In the genomic region with DNA sequence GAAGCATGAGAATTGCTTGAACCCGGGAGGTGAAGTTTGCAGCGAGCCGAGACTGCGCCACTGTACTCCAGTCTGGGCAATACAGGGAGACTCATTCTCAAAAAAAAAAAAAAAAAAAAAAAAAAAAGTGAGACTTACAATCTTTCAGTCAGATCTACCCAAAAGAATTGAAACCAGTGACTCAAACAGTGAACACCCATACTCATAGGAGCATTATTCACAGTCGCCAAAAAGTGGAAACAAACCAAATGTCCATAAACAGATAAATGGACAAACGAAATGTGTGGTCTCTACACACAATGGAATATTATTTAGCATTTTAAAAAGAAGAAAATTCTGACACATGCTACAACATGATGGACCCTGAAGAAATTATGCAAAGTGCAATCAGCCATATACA, we compare ENCODE assay signal across 24 cellular contexts. TPM values are rescaled to one million over a fixed set of nuclear protein-coding genes. Genes with fewer than 3 reads are reported as not detected.
A peak's percentile ranks its signal among the peaks of the same experiment; 100 is the strongest.
DNase-seq lines count a peak whose midpoint lies in the region; ATAC-seq, FAIRE-seq and TF ChIP-seq lines count a peak whose summit lies in the region.
"Had no signal": no experiment of that assay in that cellular context is flagged by ENCODE, and none has a peak within 500 bp of the region (broad histone marks: within the 10 kb centered on the region; RNA-seq: fewer than 3 reads in every experiment).

No MANE protein-coding gene starts in this region.

- no peak for TF ChIP-seq RAD21 in GM12878 (IDR thresholded peaks at IDR 0.05; ENCODE audit: insufficient read depth, low read depth, low read length)

- no peaks in the 10 kb centered on the region for H3K36me3 Mint-ChIP-seq in activated CD4-positive, alpha-beta T cell treated with anti-CD3 and anti-CD28 coated beads for 36 hours (ENCODE audit: low read depth)
- H3K36me3 Mint-ChIP-seq in activated CD4-positive, alpha-beta T cell treated with anti-CD3 and anti-CD28 coated beads, Interleukin-2, amount 10 ng/mL, durations not matched to agents 24 days and 14 days (ENCODE audit: low read depth) = no peaks in the 10 kb centered on the region
- H3K36me3 Mint-ChIP-seq in Calu3 (ENCODE audit: insufficient read depth, unreplicated experiment) = no peaks in the 10 kb centered on the region
- H3K36me3 Mint-ChIP-seq: activated CD8-positive, alpha-beta memory T cell treated with anti-CD3 and anti-CD28 coated beads, Interleukin-2, amount 10 ng/mL, durations not matched to agents 7 days and 5 days; naive B cell had no signal

- no peak for TF ChIP-seq POLR2A in GM12878 (IDR thresholded peaks at IDR 0.05; ENCODE audit: low read depth, low read length)

- no peak overlapping the region for H3K27ac ChIP-seq in GM12878 (ENCODE audit: control insufficient read depth, insufficient read depth)
- H3K27ac ChIP-seq: dorsolateral prefrontal cortex, RWPE1, upper lobe of left lung had no signal

- H3K27ac Mint-ChIP-seq in activated CD4-positive, alpha-beta T cell treated with anti-CD3 and anti-CD28 coated beads for 36 hours = no peak overlapping the region
- H3K27ac Mint-ChIP-seq in activated CD4-positive, alpha-beta T cell treated with anti-CD3 and anti-CD28 coated beads, Interleukin-2, amount 10 ng/mL, durations not matched to agents 24 days and 14 days = no peak overlapping the region
- H3K27ac Mint-ChIP-seq in Calu3 (ENCODE audit: unreplicated experiment) = no peak overlapping the region
- H3K27ac Mint-ChIP-seq: activated CD4-positive, alpha-beta T cell treated with anti-CD3 and anti-CD28 coated beads, Interleukin-2, amount 10 ng/mL, durations not matched to agents 7 days and 5 days; activated CD8-positive, alpha-beta memory T cell treated with anti-CD3 and anti-CD28 coated beads, Interleukin-2, amount 10 ng/mL, durations not matched to agents 7 days and 5 days; CD4-positive, alpha-beta T cell; T-helper 1 cell treated with Interleukin-12 subunit alpha and Interleukin-12 subunit beta and Interleukin-4 antibody, amounts not matched to agents 30 μg/mL and 1 μg/mL, for 36 hours had no signal

- no peak overlapping the region for H2AFZ ChIP-seq in GM12878 (ENCODE audit: control insufficient read depth, low read depth, low read length)

- SMC1A ChIA-PET in GM12878 (lab: Charles Lee; ENCODE audit: uncharacterized antibody, unreplicated experiment) = interaction anchor here (0.7 to 6.3 kb wide), 5 partner anchors 13 to 141 kb away, joined by 3 to 59 read pairs (median 3); no protein-coding TSS in a partner anchor

- TF ChIP-seq CTCF in GM12878 (IDR thresholded peaks at IDR 0.05 in 2 of 3, conservative IDR thresholded peaks at IDR 0.05 in 1 of 3; ENCODE audit: control insufficient read depth in 2 of 3, extremely low read depth in 1 of 3, insufficient read depth in 1 of 3, low read depth in 3 of 3, low read length in 3 of 3) (no peak), Calu3 (IDR thresholded peaks at IDR 0.05; ENCODE audit: unreplicated experiment) (no peak)

- no peaks in the 10 kb centered on the region for H3K9me3 Mint-ChIP-seq in activated CD4-positive, alpha-beta T cell treated with anti-CD3 and anti-CD28 coated beads for 36 hours (ENCODE audit: low read depth)
- no peaks in the 10 kb centered on the region for H3K9me3 Mint-ChIP-seq in activated CD4-positive, alpha-beta T cell treated with anti-CD3 and anti-CD28 coated beads, Interleukin-2, amount 10 ng/mL, durations not matched to agents 24 days and 14 days
- H3K9me3 Mint-ChIP-seq in Calu3 (ENCODE audit: low read depth, unreplicated experiment) = peaks cover 2% of the 10 kb centered on the region
- H3K9me3 Mint-ChIP-seq: activated CD4-positive, alpha-beta T cell treated with anti-CD3 and anti-CD28 coated beads, Interleukin-2, amount 10 ng/mL, durations not matched to agents 7 days and 5 days; CD4-positive, alpha-beta T cell; T-helper 1 cell treated with Interleukin-12 subunit alpha and Interleukin-12 subunit beta and Interleukin-4 antibody, amounts not matched to agents 30 μg/mL and 1 μg/mL, for 36 hours had no signal

- intact Hi-C loops in activated CD4-positive, alpha-beta T cell treated with anti-CD3 and anti-CD28 coated beads for 36 hours (cut with DNase I, micrococcal nuclease) = no loop called here
- intact Hi-C loops in activated CD4-positive, alpha-beta T cell treated with anti-CD3 and anti-CD28 coated beads, Interleukin-2, amount 10 ng/mL, durations not matched to agents 24 days and 14 days (cut with micrococcal nuclease) = no loop called here
- intact Hi-C loops in GM12878 (cut with micrococcal nuclease; ENCODE audit: unreplicated experiment) = loop anchor here (5.0 kb wide), 2 partner anchors 111 to 214 kb away; partner anchors contain the start of gene SCNN1G
- intact Hi-C loops in Calu3 (cut with micrococcal nuclease; ENCODE audit: unreplicated experiment) = no loop called here

- TF ChIP-seq EP300 in GM12878 (IDR thresholded peaks at IDR 0.05; ENCODE audit: borderline replicate concordance in 1 of 2, control insufficient read depth in 1 of 2, low read depth in 2 of 2, low read length in 2 of 2) = peak; percentile 86 to 93

- POLR2A ChIA-PET in activated CD4-positive, alpha-beta T cell treated with anti-CD3 and anti-CD28 coated beads for 36 hours (lab: Charles Lee) = no interaction called here
- POLR2A ChIA-PET in GM12878 (lab: Charles Lee) = interaction anchor here (1.2 kb wide), 1 partner anchor 44 kb away, joined by 3 read pairs; no protein-coding TSS in a partner anchor

- H3K4me3 ChIP-seq in GM12878 = 0 out of 2 replicates have a peak overlapping the region, but pooled peaks have one; percentile 15
- H3K4me3 ChIP-seq: dorsolateral prefrontal cortex, upper lobe of left lung had no signal

- no TSS peak for BruUV-seq in GM12878 (replicated peaks; lab: Mats Ljungman, UMichigan)
- BruUV-seq in Calu3 (replicated peaks; lab: Mats Ljungman, UMichigan) = no TSS peak

- no peaks in the 10 kb centered on the region for H3K79me2 ChIP-seq in GM12878 (ENCODE audit: control insufficient read depth, insufficient read depth, low read length)

- H3K36me3 ChIP-seq in GM12878 (ENCODE audit: control insufficient read depth in 2 of 2, insufficient read depth in 2 of 2, low read length in 1 of 2) = no peaks in the 10 kb centered on the region
- H3K36me3 ChIP-seq: upper lobe of left lung had no signal

- no peaks in the 10 kb centered on the region for H3K27me3 ChIP-seq in GM12878 (replicated peaks in 1 of 2; ENCODE audit: control insufficient read depth in 2 of 2, insufficient read depth in 2 of 2, low read length in 1 of 2)
- H3K27me3 ChIP-seq: upper lobe of left lung had no signal

- peaks cover 21% of the 10 kb centered on the region for H3K27me3 Mint-ChIP-seq in activated CD4-positive, alpha-beta T cell treated with anti-CD3 and anti-CD28 coated beads for 36 hours
- peaks cover 7% of the 10 kb centered on the region for H3K27me3 Mint-ChIP-seq in activated CD4-positive, alpha-beta T cell treated with anti-CD3 and anti-CD28 coated beads, Interleukin-2, amount 10 ng/mL, durations not matched to agents 24 days and 14 days
- peaks cover 71% of the 10 kb centered on the region for H3K27me3 Mint-ChIP-seq in Calu3 (ENCODE audit: unreplicated experiment)

- FAIRE-seq in GM12878 (lab: Jason Lieb, UNC) = peak; percentile 93

- peaks cover 2% of the 10 kb centered on the region for H3K4me1 Mint-ChIP-seq in activated CD4-positive, alpha-beta T cell treated with anti-CD3 and anti-CD28 coated beads for 36 hours
- H3K4me1 Mint-ChIP-seq in activated CD4-positive, alpha-beta T cell treated with anti-CD3 and anti-CD28 coated beads, Interleukin-2, amount 10 ng/mL, durations not matched to agents 24 days and 14 days = peaks cover 4% of the 10 kb centered on the region
- H3K4me1 Mint-ChIP-seq in Calu3 (ENCODE audit: low read depth, unreplicated experiment) = peaks cover 8% of the 10 kb centered on the region
- H3K4me1 Mint-ChIP-seq: naive B cell had no signal

- no peak for DNase-seq in activated CD4-positive, alpha-beta T cell treated with anti-CD3 and anti-CD28 coated beads for 36 hours
- DNase-seq in activated CD4-positive, alpha-beta T cell treated with anti-CD3 and anti-CD28 coated beads, Interleukin-2, amount 10 ng/mL, durations not matched to agents 24 days and 14 days = no peak
- DNase-seq in GM12878 (ENCODE audit: low read depth, low spot score) = peak; percentile 79
- DNase-seq in Calu3 = no peak
- DNase-seq: 8988T; activated CD4-positive, alpha-beta T cell treated with anti-CD3 and anti-CD28 coated beads, Interleukin-2, amount 10 ng/mL, durations not matched to agents 7 days and 5 days; activated CD8-positive, alpha-beta memory T cell treated with anti-CD3 and anti-CD28 coated beads, Interleukin-2, amount 10 ng/mL, durations not matched to agents 7 days and 5 days; CD4-positive, alpha-beta T cell; cerebellar nuclear complex; dorsolateral prefrontal cortex; islet precursor cell; left ventricle myocardium superior; naive B cell; NCI-H1694; NCI-H526 treated with DMSO at 0.1 percent for 48 hours; nucleus accumbens; upper lobe of left lung had no signal

- peaks cover 15% of the 10 kb centered on the region for H3K4me1 ChIP-seq in GM12878 (ENCODE audit: control insufficient read depth, insufficient read depth, low read length)
- H3K4me1 ChIP-seq: upper lobe of left lung had no signal

- peak; percentile 47 for ATAC-seq in activated CD4-positive, alpha-beta T cell treated with anti-CD3 and anti-CD28 coated beads for 36 hours
- ATAC-seq in GM19455 (IDR thresholded peaks at IDR 0.05; ENCODE audit: unreplicated experiment) = peak; percentile 65
- peak; percentile 55 for ATAC-seq in HG03066 (IDR thresholded peaks at IDR 0.05; ENCODE audit: low read depth, unreplicated experiment)
- ATAC-seq in GM12878 = peak; percentile 77
- no peak for ATAC-seq in GM19467 (IDR thresholded peaks at IDR 0.05; ENCODE audit: unreplicated experiment)
- no peak for ATAC-seq in GM21423 (IDR thresholded peaks at IDR 0.05; ENCODE audit: unreplicated experiment)
- ATAC-seq: activated CD8-positive, alpha-beta memory T cell treated with anti-CD3 and anti-CD28 coated beads, Interleukin-2, amount 10 ng/mL, durations not matched to agents 7 days and 5 days; left ventricle myocardium superior had no signal

- peaks cover 10% of the 10 kb centered on the region; the same call in 2 of the 3 replicates for H3K9me3 ChIP-seq in GM12878 (replicated peaks; ENCODE audit: control insufficient read depth, insufficient read depth, low read length)
- H3K9me3 ChIP-seq: upper lobe of left lung had no signal

- no peak overlapping the region for H3K4me3 Mint-ChIP-seq in activated CD4-positive, alpha-beta T cell treated with anti-CD3 and anti-CD28 coated beads for 36 hours
- no peak overlapping the region for H3K4me3 Mint-ChIP-seq in activated CD4-positive, alpha-beta T cell treated with anti-CD3 and anti-CD28 coated beads, Interleukin-2, amount 10 ng/mL, durations not matched to agents 24 days and 14 days
- no peak overlapping the region for H3K4me3 Mint-ChIP-seq in Calu3 (ENCODE audit: low read depth, unreplicated experiment)
- H3K4me3 Mint-ChIP-seq: activated CD4-positive, alpha-beta T cell treated with anti-CD3 and anti-CD28 coated beads, Interleukin-2, amount 10 ng/mL, durations not matched to agents 7 days and 5 days; activated CD8-positive, alpha-beta memory T cell treated with anti-CD3 and anti-CD28 coated beads, Interleukin-2, amount 10 ng/mL, durations not matched to agents 7 days and 5 days; CD4-positive, alpha-beta T cell; naive B cell; T-helper 1 cell treated with Interleukin-12 subunit alpha and Interleukin-12 subunit beta and Interleukin-4 antibody, amounts not matched to agents 30 μg/mL and 1 μg/mL, for 36 hours had no signal

- in situ Hi-C loops in GM12878 (cut with MboI) = no loop called here

- WGBS in GM12878 (ENCODE audit: insufficient coverage, insufficient replicate concordance, low lambda C conversion rate, missing lambda C conversion rate) = 1% methylated on average over 6 of the region's 6 CpGs

- H3K9ac ChIP-seq in GM12878 (ENCODE audit: control insufficient read depth, insufficient read depth, low read length) = no peak overlapping the region

- no peaks in the 10 kb centered on the region for H4K20me1 ChIP-seq in GM12878 (ENCODE audit: control insufficient read depth, insufficient read depth)

- RAD21 ChIA-PET in GM12878 (lab: Charles Lee; ENCODE audit: unreplicated experiment) = interaction anchor here (1.2 kb wide), 1 partner anchor 42 kb away, joined by 4 read pairs; no protein-coding TSS in a partner anchor

- CTCF ChIA-PET in activated CD4-positive, alpha-beta T cell treated with anti-CD3 and anti-CD28 coated beads for 36 hours (lab: Charles Lee) = interaction anchor here (0.6 kb wide), 1 partner anchor 210 kb away, joined by 3 read pairs; no protein-coding TSS in a partner anchor
- CTCF ChIA-PET in GM12878 (lab: Yijun Ruan, JAX) (interaction anchor here (7.2 kb wide), 1 partner anchor 141 kb away, joined by 83 read pairs; no protein-coding TSS in a partner anchor), Calu3 (lab: Charles Lee) (no interaction called here)

- peak overlapping the region; percentile 30; the same call in 1 of the 2 replicates for H3K4me2 ChIP-seq in GM12878 (ENCODE audit: control insufficient read depth, insufficient read depth)

RNA-seq across cellular contexts. Expression of gene SCNN1B, which starts 9.1 kb away (rescaled TPM):
- total RNA-seq in activated CD4-positive, alpha-beta T cell treated with anti-CD3 and anti-CD28 coated beads for 36 hours = not detected
- total RNA-seq in activated CD4-positive, alpha-beta T cell treated with anti-CD3 and anti-CD28 coated beads, Interleukin-2, amount 10 ng/mL, durations not matched to agents 24 days and 14 days = not detected in 2 replicates
- 0.98 and 1.5 TPM in 2 replicates for total RNA-seq in GM12878 (2013; cell fraction: nucleolus; rRNA removed)
- 0.22 and 0.28 TPM in 2 replicates for total RNA-seq in GM12878 (2014; rRNA removed)
- 0.37 and 0.58 TPM in 2 replicates for total RNA-seq in GM12878 (2014; rRNA removed; fragmentation: Illumina TruSeq; extraction: Trizol)
- total RNA-seq in GM12878 (2021) = 0.49 and 0.80 TPM in 2 replicates
- 1.3 TPM for polyA plus RNA-seq in GM12878 (2011; ENCODE audit: low read depth)
- 0.59 and 1.5 TPM in 2 replicates for polyA plus RNA-seq in GM12878 (2011; rRNA removed)
- 1.1 and 1.3 TPM in 2 replicates for polyA plus RNA-seq in GM12878 (2011; cell fraction: cytosol; rRNA removed)
- polyA plus RNA-seq in GM12878 (2011; cell fraction: nucleus; rRNA removed) = 2.0 and 2.9 TPM in 2 replicates
- polyA plus RNA-seq in GM12878 (2012) = 0.68 and 1.5 TPM in 2 replicates
- 0.10 and 0.69 TPM in 2 replicates for polyA plus RNA-seq in GM12878 (2014; fragmentation: Illumina TruSeq; extraction: Trizol)
- polyA plus RNA-seq in GM12878 (2014; fragmentation: Nextera tagmentation; extraction: Ambion mirVana) = 1 to 10 TPM in 1 of 2 experiments, under 1 TPM in 1; 0.99 to 1.3 TPM
- 0.27 and 0.51 TPM in 2 replicates for polyA plus RNA-seq in GM12878 (2014; rRNA removed)
- under 1 TPM; 0.44 to 0.82 TPM for polyA plus RNA-seq in GM12878 (2016; fragmentation: Nextera tagmentation; extraction: Ambion mirVana)
- 1.0 and 2.6 TPM in 2 replicates for polyA minus RNA-seq in GM12878 (2011; rRNA and poly(A)+ RNA removed)
- polyA minus RNA-seq in GM12878 (2011; cell fraction: cytosol; rRNA and poly(A)+ RNA removed) = 0.94 and 1.2 TPM in 2 replicates
- polyA minus RNA-seq in GM12878 (2011; cell fraction: nucleus; rRNA and poly(A)+ RNA removed) = 0.38 and 0.60 TPM in 2 replicates
- total RNA-seq in Calu3 (2022) = not detected in 2 replicates
- total RNA-seq: activated CD4-positive, alpha-beta T cell treated with anti-CD3 and anti-CD28 coated beads, Interleukin-2, amount 10 ng/mL, durations not matched to agents 7 days and 5 days; activated CD8-positive, alpha-beta memory T cell treated with anti-CD3 and anti-CD28 coated beads, Interleukin-2, amount 10 ng/mL, durations not matched to agents 7 days and 5 days; CD4-positive, alpha-beta T cell; skeletal muscle tissue had no signal

Comparison
In these comparisons a context has a peak if more than half of its experiments do, and no peak if none do; other contexts are left out.
1. ATAC-seq: peak in activated CD4-positive, alpha-beta T cell treated with anti-CD3 and anti-CD28 coated beads for 36 hours (single experiment), GM19455 (single experiment), HG03066 (single experiment) and GM12878 (single experiment); none in GM19467 (single experiment) and GM21423 (single experiment).